8 cellular contexts compared by ENCODE assay signal in the genomic region with DNA sequence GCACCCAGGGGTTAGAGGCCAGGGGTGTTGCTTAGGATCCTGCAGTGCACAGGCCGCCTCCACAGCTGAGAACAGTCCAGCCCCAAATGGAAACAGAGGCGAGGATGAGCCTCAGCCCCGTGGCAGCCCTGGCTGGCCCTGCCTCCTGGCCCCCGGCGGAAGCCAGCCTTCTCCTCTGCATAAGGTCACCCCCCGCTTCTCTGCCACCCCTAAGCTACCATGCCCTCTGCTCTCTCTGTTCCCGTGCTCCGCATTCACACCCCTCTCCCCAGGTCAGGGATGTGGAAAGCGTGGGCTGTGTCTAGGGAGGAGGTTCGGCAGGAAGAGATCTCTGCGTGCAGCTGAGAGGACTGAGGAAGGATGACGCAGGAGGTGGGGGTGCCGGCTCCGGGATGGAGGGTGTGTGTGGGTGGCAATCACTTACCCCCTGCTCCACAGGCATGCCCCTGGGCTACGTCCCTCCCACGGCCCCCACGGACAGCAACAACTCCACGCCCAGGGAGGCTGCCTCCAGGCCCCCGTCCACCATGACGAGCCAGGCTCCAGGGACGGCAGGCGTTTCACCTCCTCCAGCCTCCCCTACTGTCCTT. TPM values are rescaled to one million over a fixed set of nuclear protein-coding genes. Genes with fewer than 3 reads are reported as not detected.
DNase-seq lines count a peak whose midpoint lies in the region; ATAC-seq and TF ChIP-seq lines count a peak whose summit lies in the region.
"Had no signal": no experiment of that assay in that cellular context is flagged by ENCODE, and none has a peak within 500 bp of the region (broad histone marks: within the 10 kb centered on the region; RNA-seq: fewer than 3 reads in every experiment).

No MANE protein-coding gene starts in this region.

- H3K9me2 ChIP-seq in PC-3 (replicated peaks; ENCODE audit: low read length) = no peaks in the 10 kb centered on the region

- H3K79me2 ChIP-seq in PC-3 (ENCODE audit: low read length) = no peaks in the 10 kb centered on the region

- TF ChIP-seq POLR2A in stomach (IDR thresholded peaks at IDR 0.05) = no peak

- BruUV-seq in PC-3 (replicated peaks; lab: Mats Ljungman, UMichigan) = no TSS peak

- DNase-seq in PC-3 (no peak), fibroblast of the aortic adventitia (ENCODE audit: low read depth) (peak; percentile 70), stomach (no peak), cerebellum (ENCODE audit: low spot score) (no peak)
- DNase-seq: effector CD4-positive, alpha-beta T cell had no signal

- H3K9ac ChIP-seq in PC-3 (ENCODE audit: low read length) = no peak overlapping the region

- H3K4me2 ChIP-seq in PC-3 (ENCODE audit: low read length) = no peak overlapping the region

- intact Hi-C loops in PC-3 (cut with micrococcal nuclease) = no loop called here
- intact Hi-C loops in stomach (cut with DNase I; ENCODE audit: low total_unique reads) = loop anchor here (10.0 kb wide), 2 partner anchors 209 to 349 kb away; partner anchors contain the start of genes BRSK1, HSPBP1 and TNNT1

- no peaks in the 10 kb centered on the region for H4K20me1 ChIP-seq in PC-3 (ENCODE audit: low read length)

- H3K36me3 ChIP-seq in PC-3 (ENCODE audit: low read depth, low read length) (no peaks in the 10 kb centered on the region), stomach (peaks cover 0 to 12% (median 5%) of the 10 kb centered on the region in 4 donors)

- H3K27me3 ChIP-seq in PC-3 (ENCODE audit: low read length) = no peaks in the 10 kb centered on the region
- H3K27me3 ChIP-seq in stomach = peaks cover 0 to 55% (median 11%) of the 10 kb centered on the region in 3 donors

- no peak for TF ChIP-seq EP300 in stomach (IDR thresholded peaks at IDR 0.05)

- no peaks in the 10 kb centered on the region for H3F3A ChIP-seq in PC-3 (ENCODE audit: low read length, unreplicated experiment)

- WGBS in stomach, 5 donors = 42 to 61% (median 47%) methylated on average over 11 to 22 of the region's 22 CpGs

- H3K9me3 ChIP-seq in PC-3 (ENCODE audit: low read length) = no peaks in the 10 kb centered on the region
- H3K9me3 ChIP-seq in stomach = no peaks in the 10 kb centered on the region

- ATAC-seq in PC-3 (no peak), GM21786 (IDR thresholded peaks at IDR 0.05; ENCODE audit: unreplicated experiment) (no peak), HG02759 (IDR thresholded peaks at IDR 0.05; ENCODE audit: unreplicated experiment) (no peak)

- no peak for TF ChIP-seq CTCF in PC-3 (conservative IDR thresholded peaks at IDR 0.05; ENCODE audit: low read depth, low read length)
- TF ChIP-seq CTCF in fibroblast of the aortic adventitia (IDR thresholded peaks at IDR 0.05; ENCODE audit: insufficient read depth, low read length) = no peak
- no peak for TF ChIP-seq CTCF in stomach (IDR thresholded peaks at IDR 0.05)

- POLR2A ChIA-PET in PC-3 (lab: Charles Lee; ENCODE audit: unreplicated experiment) = no interaction called here

- H3K4me3 ChIP-seq in PC-3 (ENCODE audit: low read length) (no peak overlapping the region), fibroblast of the aortic adventitia (ENCODE audit: low read depth, low read length) (peak overlapping the region; percentile 53), stomach (peak overlapping the region in 2 of 4 donors; percentile 14 to 25)

- peak overlapping the region; percentile 34; the same call in 1 of the 2 replicates for H2AFZ ChIP-seq in PC-3 (ENCODE audit: low read length)

- H3K4me1 ChIP-seq in PC-3 (ENCODE audit: insufficient read depth, low read length) (no peaks in the 10 kb centered on the region), stomach (peaks cover 0 to 63% (median 28%) of the 10 kb centered on the region in 4 donors)

- no peak overlapping the region for H3K27ac ChIP-seq in PC-3 (ENCODE audit: low read length)
- peak overlapping the region in 4 of 5 donors; percentile 31 to 96 (median 60) for H3K27ac ChIP-seq in stomach

- CTCF ChIA-PET in PC-3 (lab: Charles Lee) = interaction anchor here (1.0 kb wide), 1 partner anchor 9 kb away, joined by 5 read pairs; no protein-coding TSS in a partner anchor

RNA-seq across cellular contexts. Expression of gene SSC5D, which starts 6.0 kb away (rescaled TPM):
- total RNA-seq in PC-3 (2014; rRNA removed) = 0.17 TPM in 1 of 2 replicates, not detected in the other
- 10.7 and 18.7 TPM in 2 replicates for total RNA-seq in fibroblast of the aortic adventitia (ENCODE audit: low replicate concordance)
- total RNA-seq in stomach = 10 to 100 TPM in 2 of 5 donors, 1 to 10 TPM in 2, not detected in 1; 2.2 to 15.1 (median 9.8) TPM
- under 1 TPM; 0.46 to 0.87 (median 0.80) TPM for polyA plus RNA-seq in stomach
- total RNA-seq in cerebellum = 1.4 TPM

RNA-seq across cellular contexts. Expression of gene NAT14, which starts 9.3 kb away (rescaled TPM):
- 17.5 and 21.0 TPM in 2 replicates for total RNA-seq in PC-3 (2014; rRNA removed)
- 8.3 and 17.5 TPM in 2 replicates for total RNA-seq in fibroblast of the aortic adventitia (ENCODE audit: low replicate concordance)
- total RNA-seq in stomach = 1 to 10 TPM in 2 of 5 donors, not detected in 3; 4.3 to 6.4 TPM
- polyA plus RNA-seq in stomach = 10 to 100 TPM in 2 of 3 donors, 1 to 10 TPM in 1; 8.7 to 22.1 (median 14.4) TPM
- 9.6 TPM for total RNA-seq in cerebellum

RNA-seq across cellular contexts. Expression of gene ZNF628, which starts 17.9 kb away (rescaled TPM):
- total RNA-seq in PC-3 (2014; rRNA removed) (11.8 and 24.2 TPM in 2 replicates), fibroblast of the aortic adventitia (ENCODE audit: low replicate concordance) (0.33 and 3.8 TPM in 2 replicates), stomach (10 to 100 TPM in 1 of 5 donors, 1 to 10 TPM in 3, under 1 TPM in 1; 0.58 to 16.1 (median 5.7) TPM), cerebellum (0.91 TPM)
- polyA plus RNA-seq in stomach = 1 to 10 TPM; 2.0 to 7.2 (median 4.3) TPM

RNA-seq across cellular contexts. Expression of gene C19orf85, which starts 29.7 kb away (rescaled TPM):
- not detected in 2 replicates for total RNA-seq in PC-3 (2014; rRNA removed)
- not detected in 2 replicates for total RNA-seq in fibroblast of the aortic adventitia (ENCODE audit: low replicate concordance)
- total RNA-seq in stomach = not detected
- under 1 TPM in 1 of 3 donors, not detected in 2; 0.23 TPM for polyA plus RNA-seq in stomach
- total RNA-seq in cerebellum = not detected
- total RNA-seq: T-helper 2 cell treated with Interferon-gamma antibody and Interleukin-4, amounts not matched to agents 100 ng/mL and 5 ng/mL, for 36 hours had no signal

RNA-seq across cellular contexts. Expression of gene ISOC2, which starts 32.8 kb away (rescaled TPM):
- total RNA-seq in PC-3 (2014; rRNA removed) = 251 and 270 TPM in 2 replicates
- total RNA-seq in fibroblast of the aortic adventitia (ENCODE audit: low replicate concordance) = 24.4 and 41.3 TPM in 2 replicates
- total RNA-seq in stomach = 100 to 1,000 TPM in 1 of 5 donors, 10 to 100 TPM in 4; 19.8 to 348 (median 63.6) TPM
- polyA plus RNA-seq in stomach = 10 to 100 TPM; 76.7 to 80.5 (median 79.6) TPM
- total RNA-seq in cerebellum = 14.0 TPM
